In the genomic region with DNA sequence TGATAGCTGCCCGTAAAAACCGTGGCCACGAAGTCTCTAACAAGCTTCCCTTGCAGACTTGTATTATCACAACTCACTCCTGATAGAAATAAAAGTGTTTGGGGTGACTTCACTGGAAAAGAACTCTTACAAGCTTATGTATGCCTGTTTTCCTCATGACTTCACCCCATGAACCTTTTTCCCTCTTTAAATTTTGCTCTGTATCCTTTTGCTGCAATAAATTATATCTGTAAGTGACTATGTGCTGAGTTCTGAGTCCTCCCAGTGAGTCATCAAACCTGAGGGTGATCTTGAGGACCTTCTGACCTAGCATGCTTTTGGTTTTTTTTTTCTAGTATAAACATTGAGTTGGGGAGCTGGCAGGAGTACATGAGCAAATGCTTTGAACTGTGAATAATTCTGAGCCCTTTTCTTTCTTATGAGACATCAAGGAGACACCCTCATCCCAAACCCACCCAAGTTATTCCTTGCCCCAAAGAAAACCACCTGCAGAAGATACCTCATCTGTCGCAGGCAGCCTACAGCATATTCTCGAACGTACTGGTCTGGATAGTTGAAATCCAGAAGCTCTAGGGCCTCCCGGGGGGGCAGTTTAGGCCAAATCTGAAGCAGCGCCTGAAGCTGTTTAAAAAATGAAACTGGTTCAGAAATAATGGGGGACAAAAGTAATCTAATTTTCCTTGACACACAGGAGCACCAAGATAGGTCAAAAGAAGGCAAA, we compare ENCODE assay signal across 1 cellular context.
TF ChIP-seq lines count a peak whose summit lies in the region.

No MANE protein-coding gene starts in this region.

TF ChIP-seq in IMR-90, 13 proteins besides CTCF, POLR2A, EP300 and RAD21:
- TF ChIP-seq CHD1 (IDR thresholded peaks at IDR 0.05; ENCODE audit: low read depth, low read length) (no peak), RCOR1 (IDR thresholded peaks at IDR 0.05; ENCODE audit: insufficient replicate concordance, low read length) (peak; percentile 47), BHLHE40 (IDR thresholded peaks at IDR 0.05; ENCODE audit: low read depth, low read length) (peak; percentile 84), FOS (IDR thresholded peaks at IDR 0.05; ENCODE audit: low read depth, low read length) (peak; percentile 86; the same call in 1 of the 2 replicates), CEBPB (IDR thresholded peaks at IDR 0.05; ENCODE audit: low read depth, low read length) (0 out of 2 replicates have a peak, but pooled peaks have one; percentile 0), ELK1 (IDR thresholded peaks at IDR 0.05; ENCODE audit: borderline replicate concordance, low read depth, low read length) (no peak), MXI1 (IDR thresholded peaks at IDR 0.05; ENCODE audit: borderline replicate concordance, low read depth, low read length) (no peak), MAZ (IDR thresholded peaks at IDR 0.05; ENCODE audit: borderline replicate concordance, low read depth, low read length) (no peak), MAFK (IDR thresholded peaks at IDR 0.05; ENCODE audit: low read depth, low read length) (peak; percentile 33; the same call in 1 of the 2 replicates), NFE2L2 (IDR thresholded peaks at IDR 0.05; ENCODE audit: low read depth, low read length) (no peak; the same call in 1 of the 2 replicates)
- TF ChIP-seq, protein P1, sequence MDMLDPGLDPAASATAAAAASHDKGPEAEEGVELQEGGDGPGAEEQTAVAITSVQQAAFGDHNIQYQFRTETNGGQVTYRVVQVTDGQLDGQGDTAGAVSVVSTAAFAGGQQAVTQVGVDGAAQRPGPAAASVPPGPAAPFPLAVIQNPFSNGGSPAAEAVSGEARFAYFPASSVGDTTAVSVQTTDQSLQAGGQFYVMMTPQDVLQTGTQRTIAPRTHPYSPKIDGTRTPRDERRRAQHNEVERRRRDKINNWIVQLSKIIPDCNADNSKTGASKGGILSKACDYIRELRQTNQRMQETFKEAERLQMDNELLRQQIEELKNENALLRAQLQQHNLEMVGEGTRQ (IDR thresholded peaks at IDR 0.05; ENCODE audit: low read depth, low read length): no peak
TF ChIP-seq in IMR-90: peak in this region for 5.
